8 cellular contexts compared by ENCODE assay signal in the genomic region with DNA sequence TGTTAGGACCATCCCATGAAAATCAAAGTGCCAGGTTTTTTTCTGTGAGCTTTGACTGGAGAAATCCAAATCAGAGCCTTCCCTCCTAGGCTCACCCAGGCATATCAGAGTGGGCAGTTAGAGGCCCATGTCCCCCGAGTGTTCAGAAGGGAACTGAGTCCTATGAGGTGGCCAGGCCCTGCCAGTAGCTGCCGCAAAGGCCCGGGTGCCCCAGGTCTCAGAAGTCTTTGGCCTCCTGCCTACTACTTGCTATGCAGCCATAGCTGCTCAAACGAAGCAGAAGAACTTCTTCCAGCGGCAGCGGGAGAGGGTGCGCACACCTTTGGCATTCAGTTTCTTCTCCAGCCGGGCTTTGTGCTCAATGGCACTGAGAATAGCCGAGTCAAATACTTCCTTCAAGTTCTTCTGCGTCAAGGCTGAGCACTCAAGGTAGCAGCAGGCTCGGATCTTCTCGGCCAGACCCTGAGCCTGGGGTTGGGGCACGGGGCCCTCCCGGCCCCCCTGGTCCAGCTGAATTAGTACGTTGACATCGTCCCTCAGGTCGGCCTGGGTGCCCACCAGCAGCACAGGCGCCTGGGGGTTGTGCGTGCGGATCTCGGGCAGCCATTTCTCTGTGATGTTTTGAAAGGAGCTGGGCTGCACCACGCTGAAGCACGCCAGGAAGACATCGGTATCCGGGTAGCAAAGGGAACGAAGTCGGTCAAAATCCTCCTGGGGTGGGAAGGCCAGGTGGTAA. TPM values are rescaled to one million over a fixed set of nuclear protein-coding genes. Genes with fewer than 3 reads are reported as not detected.
DNase-seq lines count a peak whose midpoint lies in the region; ATAC-seq and TF ChIP-seq lines count a peak whose summit lies in the region.
"Had no signal": no experiment of that assay in that cellular context is flagged by ENCODE, and none has a peak within 500 bp of the region (broad histone marks: within the 10 kb centered on the region; RNA-seq: fewer than 3 reads in every experiment).

No MANE protein-coding gene starts in this region.

- in situ Hi-C loops in transverse colon (cut with MboI; ENCODE audit: low pct_ligation_motif_present in 1 of 4, low pct_unique_long_range_greater_than_20kb in 1 of 4, low sequenced_read_pairs in 3 of 4) = no loop called here

- TF ChIP-seq POLR2A in transverse colon (IDR thresholded peaks at IDR 0.05) = no peak
- TF ChIP-seq POLR2A in gastroesophageal sphincter (IDR thresholded peaks at IDR 0.05) = no peak

- peak overlapping the region; percentile 67 for H3K4me3 Mint-ChIP-seq in activated naive CD4-positive, alpha-beta T cell treated with anti-CD3 and anti-CD28 coated beads, Interleukin-2, amount 50 U/mL, for 24 hours

- H3K27me3 ChIP-seq in esophagus (ENCODE audit: control insufficient read depth in 1 of 2, insufficient read depth in 2 of 2, low read length in 2 of 2) (no peaks in the 10 kb centered on the region), transverse colon (peaks cover 7% of the 10 kb centered on the region), gastroesophageal sphincter (peaks cover 44% of the 10 kb centered on the region)

- no peaks in the 10 kb centered on the region for H3K9me3 ChIP-seq in esophagus (ENCODE audit: control insufficient read depth in 2 of 2, insufficient read depth in 1 of 2, low read depth in 1 of 2, low read length in 1 of 2)
- no peaks in the 10 kb centered on the region for H3K9me3 ChIP-seq in transverse colon
- no peaks in the 10 kb centered on the region for H3K9me3 ChIP-seq in gastroesophageal sphincter

- H3K27ac ChIP-seq in esophagus (ENCODE audit: low read depth in 2 of 2, low read length in 1 of 2) (peak overlapping the region; percentile 96 to 97), transverse colon (peak overlapping the region in 3 of 4 donors; percentile 66 to 90 (median 77)), gastroesophageal sphincter (no peak overlapping the region)

- no peak for DNase-seq in activated naive CD4-positive, alpha-beta T cell treated with anti-CD3 and anti-CD28 coated beads, Interleukin-2, amount 50 U/mL, for 72 hours (ENCODE audit: low spot score in 2 of 2)
- DNase-seq in transverse colon = no peak
- DNase-seq in stimulated activated CD8-positive, alpha-beta memory T cell treated with anti-CD3 and anti-CD28 coated beads, Interleukin-4, amount 100 ng/mL, for 48 hours = no peak

- peaks cover 2% of the 10 kb centered on the region for H3K27me3 Mint-ChIP-seq in activated naive CD4-positive, alpha-beta T cell treated with anti-CD3 and anti-CD28 coated beads, Interleukin-2, amount 50 U/mL, for 24 hours

- TF ChIP-seq CTCF in transverse colon (IDR thresholded peaks at IDR 0.05) = no peak
- TF ChIP-seq CTCF in gastroesophageal sphincter (IDR thresholded peaks at IDR 0.05) = no peak

- H3K4me1 Mint-ChIP-seq in activated naive CD4-positive, alpha-beta T cell treated with anti-CD3 and anti-CD28 coated beads, Interleukin-2, amount 50 U/mL, for 24 hours = peaks cover 19% of the 10 kb centered on the region

- H3K36me3 ChIP-seq in esophagus (ENCODE audit: control insufficient read depth in 2 of 2, insufficient read depth in 2 of 2, low read length in 1 of 2) = no peaks in the 10 kb centered on the region
- no peaks in the 10 kb centered on the region for H3K36me3 ChIP-seq in transverse colon
- H3K36me3 ChIP-seq in gastroesophageal sphincter = no peaks in the 10 kb centered on the region

- H3K4me3 ChIP-seq in esophagus (ENCODE audit: low read depth in 1 of 2, low read length in 2 of 2) (peak overlapping the region; percentile 77 to 82), transverse colon (peak overlapping the region in 2 of 4 donors; percentile 59 to 67), gastroesophageal sphincter (no peak overlapping the region)

- no peak for TF ChIP-seq EP300 in transverse colon (IDR thresholded peaks at IDR 0.05; ENCODE audit: low read depth)
- no peak for TF ChIP-seq EP300 in gastroesophageal sphincter (IDR thresholded peaks at IDR 0.05)

- 51 to 62% methylated on average over 27 of the region's 27 CpGs for WGBS in esophagus, 2 donors
- WGBS in transverse colon (ENCODE audit: low coverage in 1 of 2), 2 donors = 77% methylated on average over 27 of the region's 27 CpGs; no CpG with 5 or more reads in 1 of the 2 donors
- WGBS in gastroesophageal sphincter (ENCODE audit: low coverage in 1 of 2), 2 donors = 92 to 94% methylated on average over 7 of the region's 27 CpGs

- H3K9me3 Mint-ChIP-seq in activated naive CD4-positive, alpha-beta T cell treated with anti-CD3 and anti-CD28 coated beads, Interleukin-2, amount 50 U/mL, for 24 hours = no peaks in the 10 kb centered on the region
- no peaks in the 10 kb centered on the region for H3K9me3 Mint-ChIP-seq in activated naive CD4-positive, alpha-beta T cell treated with anti-CD3 and anti-CD28 coated beads, Interleukin-2, amount 50 U/mL, for 72 hours

- H3K4me1 ChIP-seq in esophagus (ENCODE audit: control insufficient read depth in 2 of 2, insufficient read depth in 2 of 2, low read length in 1 of 2) = peaks cover 0 to 3% of the 10 kb centered on the region in 2 donors
- H3K4me1 ChIP-seq in transverse colon = peaks cover 4 to 36% (median 24%) of the 10 kb centered on the region in 4 donors
- H3K4me1 ChIP-seq in gastroesophageal sphincter = peaks cover 0 to 14% (median 9%) of the 10 kb centered on the region in 3 donors

- intact Hi-C loops in transverse colon (cut with DNase I; ENCODE audit: low total_unique reads) = no loop called here

- no peak for ATAC-seq in activated naive CD4-positive, alpha-beta T cell treated with anti-CD3 and anti-CD28 coated beads, Interleukin-2, amount 50 U/mL, for 72 hours
- no peak for ATAC-seq in gastroesophageal sphincter

- no peak overlapping the region for H3K27ac Mint-ChIP-seq in activated naive CD4-positive, alpha-beta T cell treated with anti-CD3 and anti-CD28 coated beads, Interleukin-2, amount 50 U/mL, for 24 hours
- no peak overlapping the region for H3K27ac Mint-ChIP-seq in activated naive CD4-positive, alpha-beta T cell treated with anti-CD3 and anti-CD28 coated beads, Interleukin-2, amount 50 U/mL, for 72 hours

- H3K36me3 Mint-ChIP-seq in activated naive CD4-positive, alpha-beta T cell treated with anti-CD3 and anti-CD28 coated beads, Interleukin-2, amount 50 U/mL, for 24 hours = no peaks in the 10 kb centered on the region
- no peaks in the 10 kb centered on the region for H3K36me3 Mint-ChIP-seq in activated naive CD4-positive, alpha-beta T cell treated with anti-CD3 and anti-CD28 coated beads, Interleukin-2, amount 50 U/mL, for 72 hours

RNA-seq across cellular contexts. Expression of gene RHOV, which starts 1.1 kb away (rescaled TPM):
- total RNA-seq in activated naive CD4-positive, alpha-beta T cell treated with anti-CD3 and anti-CD28 coated beads, Interleukin-2, amount 50 U/mL, for 72 hours = under 1 TPM in 1 of 2 donors, not detected in 1; 0.72 TPM
- polyA plus RNA-seq in esophagus = 100 to 1,000 TPM; 137 to 138 TPM
- total RNA-seq in transverse colon = 1 to 10 TPM; 2.7 to 6.7 (median 4.0) TPM
- 1 to 10 TPM in 1 of 4 donors, not detected in 3; 7.0 TPM for total RNA-seq in gastroesophageal sphincter

RNA-seq across cellular contexts. Expression of gene VPS18, which starts 21.3 kb away (rescaled TPM):
- 1 to 10 TPM; 7.2 to 8.4 TPM for total RNA-seq in activated naive CD4-positive, alpha-beta T cell treated with anti-CD3 and anti-CD28 coated beads, Interleukin-2, amount 50 U/mL, for 72 hours
- polyA plus RNA-seq in esophagus = 1 to 10 TPM; 6.8 to 7.6 TPM
- total RNA-seq in transverse colon (10 to 100 TPM; 18.3 to 58.7 (median 21.0) TPM), gastroesophageal sphincter (10 to 100 TPM; 24.6 to 36.3 (median 29.9) TPM)

RNA-seq across cellular contexts. Expression of gene SPINT1, which starts 29.1 kb away (rescaled TPM):
- 1 to 10 TPM; 6.9 to 10.0 TPM for total RNA-seq in activated naive CD4-positive, alpha-beta T cell treated with anti-CD3 and anti-CD28 coated beads, Interleukin-2, amount 50 U/mL, for 72 hours
- 100 to 1,000 TPM; 161 to 191 TPM for polyA plus RNA-seq in esophagus
- 100 to 1,000 TPM; 285 to 729 (median 580) TPM for total RNA-seq in transverse colon
- total RNA-seq in gastroesophageal sphincter = 10 to 100 TPM in 1 of 4 donors, 1 to 10 TPM in 3; 2.0 to 29.8 (median 2.8) TPM

RNA-seq across cellular contexts. Expression of gene PPP1R14D, which starts 44.5 kb away (rescaled TPM):
- not detected for total RNA-seq in activated naive CD4-positive, alpha-beta T cell treated with anti-CD3 and anti-CD28 coated beads, Interleukin-2, amount 50 U/mL, for 72 hours
- under 1 TPM; 0.21 to 0.37 TPM for polyA plus RNA-seq in esophagus
- total RNA-seq in transverse colon (100 to 1,000 TPM in 3 of 4 donors, 10 to 100 TPM in 1; 19.5 to 256 (median 144) TPM), gastroesophageal sphincter (not detected)
- total RNA-seq: activated CD8-positive, alpha-beta memory T cell treated with anti-CD3 and anti-CD28 coated beads for 36 hours; glomerular endothelial cell had no signal

RNA-seq across cellular contexts. Expression of gene DLL4, which starts 56.2 kb away (rescaled TPM):
- total RNA-seq in activated naive CD4-positive, alpha-beta T cell treated with anti-CD3 and anti-CD28 coated beads, Interleukin-2, amount 50 U/mL, for 72 hours = under 1 TPM in 1 of 2 donors, not detected in 1; 0.16 TPM
- 1 to 10 TPM; 1.8 to 1.9 TPM for polyA plus RNA-seq in esophagus
- total RNA-seq in transverse colon (10 to 100 TPM in 2 of 4 donors, 1 to 10 TPM in 2; 1.5 to 14.2 (median 10.2) TPM), gastroesophageal sphincter (1 to 10 TPM; 1.9 to 9.7 (median 6.4) TPM)

Comparison
In these comparisons a context has a peak if more than half of its experiments do, and no peak if none do; other contexts are left out.
1. H3K27ac ChIP-seq: peak in esophagus (2 of 2) and transverse colon (3 of 4); none in gastroesophageal sphincter (0 of 4).
2. H3K4me3 ChIP-seq: peak in esophagus (2 of 2); none in gastroesophageal sphincter (0 of 2).
3. RNA of gene SPINT1, which starts 29.1 kb away (total RNA-seq): 285 to 729 TPM in transverse colon; 6.9 to 10.0 TPM in activated naive CD4-positive, alpha-beta T cell treated with anti-CD3 and anti-CD28 coated beads, Interleukin-2, amount 50 U/mL, for 72 hours and 2.0 to 29.8 TPM in gastroesophageal sphincter; every median in the first group is over 4 times any median in the second.